ENCODE assay signal across 35 cellular contexts in the genomic region with DNA sequence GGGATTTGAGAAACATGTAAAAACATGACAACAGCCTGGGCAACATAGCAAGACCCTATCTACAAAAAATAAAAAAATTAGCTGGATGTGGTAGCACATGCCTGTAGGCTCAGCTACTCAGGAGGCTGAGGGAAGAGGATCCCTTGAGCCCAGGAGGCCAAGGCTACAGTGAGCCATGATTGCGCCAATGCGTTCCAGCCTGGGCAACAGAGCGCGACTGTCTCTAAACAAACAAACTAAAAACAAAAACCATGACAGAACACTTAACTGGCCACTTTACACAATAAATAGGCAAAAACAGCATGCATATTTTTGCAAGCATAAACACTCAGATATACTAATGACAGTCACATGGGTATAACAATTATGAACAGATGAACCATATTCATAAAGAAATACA.
"Had no signal": no experiment of that assay in that cellular context is flagged by ENCODE, and none has a peak within 500 bp of the region (broad histone marks: within the 10 kb centered on the region; RNA-seq: fewer than 3 reads in every experiment).

No MANE protein-coding gene starts in this region.

- H3K36me3 ChIP-seq: adrenal gland, breast epithelium had no signal

- H3K9ac ChIP-seq: KMS-11 had no signal

- H3K27me3 ChIP-seq: adrenal gland, body of pancreas, breast epithelium had no signal

- H3K27ac ChIP-seq: adrenal gland, body of pancreas, breast epithelium, KMS-11, RWPE1, VCaP had no signal

- ATAC-seq: activated naive CD4-positive, alpha-beta T cell treated with anti-CD3 and anti-CD28 coated beads, Interleukin-2, amount 50 U/mL, for 72 hours; activated T-cell treated with anti-CD3 and anti-CD28 coated beads, Interleukin-2, amount 50 U/mL, for 4 hours; body of pancreas; PC-3; Right ventricle myocardium inferior; SK-N-SH treated with all-trans-retinoic acid at 6 μM for 48 hours; T-cell; T-helper 17 cell had no signal

- DNase-seq: activated B cell treated with CpG ODN at 0.5 μM for 24 hours; activated CD4-positive, alpha-beta memory T cell treated with anti-CD3 and anti-CD28 coated beads for 36 hours; activated CD4-positive, alpha-beta T cell treated with anti-CD3 and anti-CD28 coated beads for 4 hours; activated CD4-positive, alpha-beta T cell treated with anti-CD3 and anti-CD28 coated beads, Interleukin-2, amount 50 U/mL, for 1 hour; activated CD4-positive, CD25-positive, alpha-beta regulatory T cell treated with anti-CD3 and anti-CD28 coated beads, Interleukin-2, amount 50 U/mL, for 72 hours; activated CD8-positive, alpha-beta memory T cell treated with anti-CD3 and anti-CD28 coated beads, Interleukin-2, amount 50 U/mL, for 4 hours; activated gamma-delta T cell treated with Interleukin-2 at 50 U/mL for 16 hours; activated naive CD4-positive, alpha-beta T cell treated with anti-CD3 and anti-CD28 coated beads for 36 hours; activated T-cell treated with anti-CD3 and anti-CD28 coated beads for 4 hours; activated T-cell treated with anti-CD3 and anti-CD28 coated beads, Interleukin-2, amount 50 U/mL, for 4 hours; body of pancreas; cerebellar nuclear complex; MM.1S; MV-4-11; NCI-H1092; NCI-H1417; NCI-H146; NCI-H187; NCI-H2081; NCI-H2171 treated with DMSO at 0.1 percent for 48 hours; NCI-H2227 treated with DMSO at 0.1 percent for 48 hours; NCI-H446 treated with DMSO at 0.1 percent for 48 hours; NCI-H524 treated with DMSO at 0.1 percent for 48 hours; PC-3; SIG-M5; T-cell; T-helper 17 cell had no signal

- H3K9me3 ChIP-seq: adrenal gland, body of pancreas, breast epithelium had no signal

- H3K4me3 ChIP-seq: adrenal gland, body of pancreas, breast epithelium had no signal

- H3K4me2 ChIP-seq: KMS-11 had no signal

- H3K4me1 ChIP-seq: breast epithelium had no signal
